ENCODE assay signal across 8 cellular contexts in genomic region chr19:3369337-3370213, GRCh38. TPM values are rescaled to one million over a fixed set of nuclear protein-coding genes. Genes with fewer than 3 reads are reported as not detected.
DNase-seq lines count a peak whose midpoint lies in the region; ATAC-seq and TF ChIP-seq lines count a peak whose summit lies in the region.

No MANE protein-coding gene starts in this region.

- H2AK5ac ChIP-seq in trophoblast cell (ENCODE audit: low read length), result no peak overlapping the region

- peak overlapping the region; percentile 71 to 99 (median 92) for H3K27ac Mint-ChIP-seq in brain

- no peak overlapping the region for H3K4me2 ChIP-seq in trophoblast cell (ENCODE audit: low read length)

- peaks cover 72% of the 10 kb centered on the region for H3K27me3 Mint-ChIP-seq in brain

- H4K12ac ChIP-seq in trophoblast cell (ENCODE audit: low read depth, low read length), result no peak overlapping the region

- no CpG with 5 or more reads among the region's 42 CpGs for WGBS in trophoblast cell (ENCODE audit: extremely low coverage, insufficient coverage, insufficient read length)

- no peak overlapping the region for H3K18ac ChIP-seq in trophoblast cell (ENCODE audit: low read length)

- no peaks in the 10 kb centered on the region for H3K9me3 ChIP-seq in stomach smooth muscle (ENCODE audit: control insufficient read depth in 2 of 2, low read length in 2 of 2)
- H3K9me3 ChIP-seq in trophoblast cell (ENCODE audit: insufficient read depth, low read depth, low read length), result peaks cover 11% of the 10 kb centered on the region

- H4K8ac ChIP-seq in trophoblast cell (ENCODE audit: low read depth, low read length), result no peak overlapping the region

- H3K36me3 ChIP-seq in kidney epithelial cell (ENCODE audit: control insufficient read depth, insufficient read depth, low read length) (no peaks in the 10 kb centered on the region), stomach smooth muscle (ENCODE audit: control insufficient read depth in 2 of 2, insufficient read depth in 2 of 2, low read length in 2 of 2) (peaks cover 0 to 4% of the 10 kb centered on the region in 2 donors), trophoblast cell (ENCODE audit: control insufficient read depth in 1 of 2, insufficient read depth in 2 of 2, low read length in 2 of 2) (no peaks in the 10 kb centered on the region)

- H3K79me2 ChIP-seq in trophoblast cell (ENCODE audit: control insufficient read depth, insufficient read depth, low read length, poor library complexity), result no peaks in the 10 kb centered on the region

- H3K9me3 Mint-ChIP-seq in brain, result peaks cover 0 to 3% (median 0%) of the 10 kb centered on the region in 5 experiments

- no peak overlapping the region for H3K14ac ChIP-seq in trophoblast cell (ENCODE audit: low read length)

- H3K36me3 Mint-ChIP-seq in brain, result no peaks in the 10 kb centered on the region

- H3K4me3 Mint-ChIP-seq in brain, result peak overlapping the region; percentile 76 to 87 (median 83)

- H3K9ac ChIP-seq in stomach smooth muscle (ENCODE audit: low read length in 2 of 2) (peak overlapping the region; percentile 77 to 98), trophoblast cell (ENCODE audit: low read length) (no peak overlapping the region)

- ATAC-seq in HG02678 (IDR thresholded peaks at IDR 0.05; ENCODE audit: unreplicated experiment) (peak; percentile 38), GM21360 (IDR thresholded peaks at IDR 0.05; ENCODE audit: unreplicated experiment) (no peak)

- H2BK5ac ChIP-seq in trophoblast cell (ENCODE audit: low read depth, low read length, poor library complexity), result no peak overlapping the region

- TF ChIP-seq CTCF in AG09309 (IDR thresholded peaks at IDR 0.05; ENCODE audit: control insufficient read depth, insufficient read depth, low read depth, low read length, missing control alignments), result no peak
- no peak for TF ChIP-seq CTCF in brain (conservative IDR thresholded peaks at IDR 0.05)
- TF ChIP-seq CTCF in kidney epithelial cell (IDR thresholded peaks at IDR 0.05; ENCODE audit: insufficient read depth, low read length, poor library complexity, severe bottlenecking), result no peak

- H3K27ac ChIP-seq in stomach smooth muscle (ENCODE audit: low read length) (peak overlapping the region; percentile 97), trophoblast cell (ENCODE audit: low read depth, low read length) (no peak overlapping the region)

- H3K4me1 Mint-ChIP-seq in brain, result peaks cover 48% of the 10 kb centered on the region

- no peaks in the 10 kb centered on the region for H3K79me1 ChIP-seq in trophoblast cell (ENCODE audit: low read length)

- H3K27me3 ChIP-seq in kidney epithelial cell (ENCODE audit: control insufficient read depth, insufficient read depth, low read length) (no peaks in the 10 kb centered on the region), stomach smooth muscle (ENCODE audit: control insufficient read depth in 1 of 2, insufficient read depth in 2 of 2, low read length in 2 of 2) (no peaks in the 10 kb centered on the region), trophoblast cell (ENCODE audit: insufficient read depth, low read length) (peaks cover 71% of the 10 kb centered on the region)

- no peak overlapping the region for H2AFZ ChIP-seq in trophoblast cell (ENCODE audit: insufficient read depth, low read length, poor library complexity)

- H3K4me1 ChIP-seq in stomach smooth muscle (ENCODE audit: control insufficient read depth, insufficient read depth, low read length) (peaks cover 66% of the 10 kb centered on the region), trophoblast cell (ENCODE audit: control insufficient read depth in 1 of 2, insufficient read depth in 2 of 2, low read length in 2 of 2) (no peaks in the 10 kb centered on the region)

- H3K4ac ChIP-seq in trophoblast cell (ENCODE audit: low read depth, low read length), result no peak overlapping the region

- H2BK12ac ChIP-seq in trophoblast cell (ENCODE audit: low read length), result no peak overlapping the region

- H4K91ac ChIP-seq in trophoblast cell (ENCODE audit: low read depth, low read length), result no peak overlapping the region

- H3K4me3 ChIP-seq in AG09309 (ENCODE audit: control insufficient read depth, low read depth, low read length) (peak overlapping the region; percentile 69), kidney epithelial cell (ENCODE audit: low read depth, low read length) (peak overlapping the region; percentile 29), stomach smooth muscle (ENCODE audit: low read length in 2 of 2) (peak overlapping the region; percentile 83 to 88), trophoblast cell (ENCODE audit: low read depth, low read length) (no peak overlapping the region)

- H3K23ac ChIP-seq in trophoblast cell (ENCODE audit: low read length), result no peak overlapping the region

- no peak for DNase-seq in AG09309 (ENCODE audit: low read depth)
- DNase-seq in kidney epithelial cell (ENCODE audit: low read depth), result no peak
- no peak for DNase-seq in trophoblast cell
- no peak for DNase-seq in NCI-H1105 (lab: John Stamatoyannopoulos, UW)

- H2BK120ac ChIP-seq in trophoblast cell (ENCODE audit: insufficient read depth, low read length, poor library complexity), result no peak overlapping the region

RNA-seq across cellular contexts. Expression of gene NFIC, which starts 3.2 kb away (rescaled TPM):
- polyA plus RNA-seq in brain (ENCODE audit: insufficient read depth, low read depth, low replicate concordance), result 79.3 TPM
- total RNA-seq in kidney epithelial cell, result 18.0 and 31.6 TPM in 2 replicates
- 5.4 and 6.1 TPM in 2 replicates for polyA plus RNA-seq in trophoblast cell (2013)
